Comparison of ENCODE assay signal across 1 cellular context in genomic region chr1:179234863-179235262, GRCh38.
TF ChIP-seq lines count a peak whose summit lies in the region.

No MANE protein-coding gene starts in this region.

TF ChIP-seq in K562, 482 proteins besides CTCF, POLR2A, EP300 and RAD21:
- TF ChIP-seq FOSL1 (tag; conservative IDR thresholded peaks at IDR 0.05): 0 out of 2 replicates have a peak, but pooled peaks have one; percentile 45
- peak; percentile 14 to 17; a peak in 1 of 4 replicates for TF ChIP-seq TRIM24 (IDR thresholded peaks at IDR 0.05)
- peak; percentile 15 for TF ChIP-seq RBM25 (IDR thresholded peaks at IDR 0.05; ENCODE audit: low read depth, low read length, severe bottlenecking)
- no peak for TF ChIP-seq JUN (IDR thresholded peaks at IDR 0.05; ENCODE audit: borderline replicate concordance, low read depth, low read length)
- no peak for TF ChIP-seq JUN (CRISPR knock-in tag; IDR thresholded peaks at IDR 0.05; ENCODE audit: borderline replicate concordance)
- 0 out of 2 replicates have a peak, but pooled peaks have one; percentile 25 for TF ChIP-seq TRIM28 (IDR thresholded peaks at IDR 0.05)
- TF ChIP-seq C11orf30 (IDR thresholded peaks at IDR 0.05; ENCODE audit: low read depth): peak; percentile 45; the same call in 1 of the 2 replicates
- no peak for TF ChIP-seq MGA (IDR thresholded peaks at IDR 0.05)
- peak; percentile 53 for TF ChIP-seq MEIS2 (IDR thresholded peaks at IDR 0.05; ENCODE audit: partially characterized antibody)
- TF ChIP-seq GTF3C2 (IDR thresholded peaks at IDR 0.05; ENCODE audit: borderline replicate concordance, extremely low read depth, insufficient read length): no peak
- TF ChIP-seq ZNF316 (IDR thresholded peaks at IDR 0.05): peak; percentile 63
- no peak for TF ChIP-seq BHLHE40 (IDR thresholded peaks at IDR 0.05; ENCODE audit: low read length)
TF ChIP-seq in K562: peak in this region for 7.
